ENCODE assay signal across 14 cellular contexts in genomic region chr17:68100000-68100641, GRCh38.
DNase-seq lines count a peak whose midpoint lies in the region; ATAC-seq and FAIRE-seq lines count a peak whose summit lies in the region.
"Had no signal": no experiment of that assay in that cellular context is flagged by ENCODE, and none has a peak within 500 bp of the region (broad histone marks: within the 10 kb centered on the region; RNA-seq: fewer than 3 reads in every experiment).

No MANE protein-coding gene starts in this region.

- H3K4me3 Mint-ChIP-seq in CD4-positive, CD25-positive, alpha-beta regulatory T cell, result peak overlapping the region; percentile 93 to 98 (median 95)
- H3K4me3 Mint-ChIP-seq in CD8-positive, alpha-beta memory T cell, result peak overlapping the region; percentile 91 to 100 (median 97)
- peak overlapping the region; percentile 74 for H3K4me3 Mint-ChIP-seq in activated T-helper 2 cell treated with anti-CD3 and anti-CD28 coated beads, Interferon-gamma antibody, Interleukin-2, Interleukin-4, amounts not matched to agents 10 μg/mL and 5 μg/mL and 100 μg/mL, durations not matched to agents 14 hours and 24 hours and 36 hours (ENCODE audit: low read depth)
- peak overlapping the region; percentile 89 for H3K4me3 Mint-ChIP-seq in natural killer cell treated with Interleukin-12 subunit alpha and Interleukin-12 subunit beta and Interleukin-15 and Interleukin-18, amount 100 ng/mL, for 72 hours

- no peak for FAIRE-seq in frontal cortex (lab: Jason Lieb, UNC)
- FAIRE-seq: endothelial cell of umbilical vein, TTC549 had no signal

- peaks cover 15 to 35% (median 18%) of the 10 kb centered on the region in 4 donors for H3K4me1 Mint-ChIP-seq in CD4-positive, CD25-positive, alpha-beta regulatory T cell
- peaks cover 25 to 42% (median 35%) of the 10 kb centered on the region in 3 donors for H3K4me1 Mint-ChIP-seq in CD8-positive, alpha-beta memory T cell
- H3K4me1 Mint-ChIP-seq in activated T-helper 2 cell treated with anti-CD3 and anti-CD28 coated beads, Interferon-gamma antibody, Interleukin-2, Interleukin-4, amounts not matched to agents 10 μg/mL and 5 μg/mL and 100 μg/mL, durations not matched to agents 14 hours and 24 hours and 36 hours (ENCODE audit: low read depth), result peaks cover 23% of the 10 kb centered on the region
- H3K4me1 Mint-ChIP-seq in natural killer cell treated with Interleukin-12 subunit alpha and Interleukin-12 subunit beta and Interleukin-15 and Interleukin-18, amount 100 ng/mL, for 72 hours (ENCODE audit: low read depth in 2 of 2), result peaks cover 30 to 35% of the 10 kb centered on the region in 2 donors

- ATAC-seq in CD4-positive, CD25-positive, alpha-beta regulatory T cell (ENCODE audit: low read depth in 2 of 2), result no peak
- no peak for ATAC-seq in natural killer cell treated with Interleukin-12 subunit alpha and Interleukin-12 subunit beta and Interleukin-15 and Interleukin-18, amount 100 ng/mL, for 72 hours

- peaks cover 23% of the 10 kb centered on the region for H3K4me1 ChIP-seq in CD4-positive, CD25-positive, alpha-beta regulatory T cell (ENCODE audit: control insufficient read depth, insufficient read depth, low read length, poor library complexity, severe bottlenecking)
- H3K4me1 ChIP-seq in CD8-positive, alpha-beta memory T cell (ENCODE audit: insufficient read depth, low read length), result peaks cover 11% of the 10 kb centered on the region
- H3K4me1 ChIP-seq: foreskin keratinocyte had no signal

- H3K4me3 ChIP-seq in CD4-positive, CD25-positive, alpha-beta regulatory T cell (ENCODE audit: low read depth, low read length), result no peak overlapping the region
- H3K4me3 ChIP-seq in CD8-positive, alpha-beta memory T cell (ENCODE audit: low read length), result no peak overlapping the region

- H3K9me3 ChIP-seq in CD4-positive, CD25-positive, alpha-beta regulatory T cell (ENCODE audit: control insufficient read depth in 2 of 2, low read length in 2 of 2), result no peaks in the 10 kb centered on the region
- H3K9me3 ChIP-seq in CD8-positive, alpha-beta memory T cell (ENCODE audit: low read length), result no peaks in the 10 kb centered on the region
- H3K9me3 ChIP-seq: BE2C had no signal

- intact Hi-C loops in activated T-helper 2 cell treated with anti-CD3 and anti-CD28 coated beads, Interferon-gamma antibody, Interleukin-2, Interleukin-4, amounts not matched to agents 10 μg/mL and 5 μg/mL and 100 μg/mL, durations not matched to agents 14 hours and 24 hours and 36 hours (cut with micrococcal nuclease), result loop anchor here (10.0 kb wide), 1 partner anchor 65 kb away; the partner anchor contains the start of gene KPNA2

- peaks cover 7% of the 10 kb centered on the region for H3K27me3 Mint-ChIP-seq in CD4-positive, CD25-positive, alpha-beta regulatory T cell
- H3K27me3 Mint-ChIP-seq in CD8-positive, alpha-beta memory T cell, result no peaks in the 10 kb centered on the region
- no peaks in the 10 kb centered on the region for H3K27me3 Mint-ChIP-seq in activated T-helper 2 cell treated with anti-CD3 and anti-CD28 coated beads, Interferon-gamma antibody, Interleukin-2, Interleukin-4, amounts not matched to agents 10 μg/mL and 5 μg/mL and 100 μg/mL, durations not matched to agents 14 hours and 24 hours and 36 hours (ENCODE audit: low read depth)
- no peaks in the 10 kb centered on the region for H3K27me3 Mint-ChIP-seq in natural killer cell treated with Interleukin-12 subunit alpha and Interleukin-12 subunit beta and Interleukin-15 and Interleukin-18, amount 100 ng/mL, for 72 hours

- H3K27ac Mint-ChIP-seq in CD4-positive, CD25-positive, alpha-beta regulatory T cell, result peak overlapping the region; percentile 49 to 94 (median 69)
- H3K27ac Mint-ChIP-seq in CD8-positive, alpha-beta memory T cell, result peak overlapping the region in 6 of 8 donors; percentile 24 to 97 (median 64)
- H3K27ac Mint-ChIP-seq in activated T-helper 2 cell treated with anti-CD3 and anti-CD28 coated beads, Interferon-gamma antibody, Interleukin-2, Interleukin-4, amounts not matched to agents 10 μg/mL and 5 μg/mL and 100 μg/mL, durations not matched to agents 14 hours and 24 hours and 36 hours, result no peak overlapping the region
- H3K27ac Mint-ChIP-seq in natural killer cell treated with Interleukin-12 subunit alpha and Interleukin-12 subunit beta and Interleukin-15 and Interleukin-18, amount 100 ng/mL, for 72 hours, result peak overlapping the region in 1 of 2 donors; percentile 18

- no peaks in the 10 kb centered on the region for H3K9me3 Mint-ChIP-seq in CD4-positive, CD25-positive, alpha-beta regulatory T cell
- H3K9me3 Mint-ChIP-seq in CD8-positive, alpha-beta memory T cell, result no peaks in the 10 kb centered on the region
- H3K9me3 Mint-ChIP-seq in activated T-helper 2 cell treated with anti-CD3 and anti-CD28 coated beads, Interferon-gamma antibody, Interleukin-2, Interleukin-4, amounts not matched to agents 10 μg/mL and 5 μg/mL and 100 μg/mL, durations not matched to agents 14 hours and 24 hours and 36 hours, result no peaks in the 10 kb centered on the region
- H3K9me3 Mint-ChIP-seq in natural killer cell treated with Interleukin-12 subunit alpha and Interleukin-12 subunit beta and Interleukin-15 and Interleukin-18, amount 100 ng/mL, for 72 hours, result no peaks in the 10 kb centered on the region

- no peaks in the 10 kb centered on the region for H3K27me3 ChIP-seq in CD4-positive, CD25-positive, alpha-beta regulatory T cell (ENCODE audit: control insufficient read depth, insufficient read depth, low read length)
- no peaks in the 10 kb centered on the region for H3K27me3 ChIP-seq in CD8-positive, alpha-beta memory T cell (ENCODE audit: insufficient read depth, low read length, poor library complexity, severe bottlenecking)
- H3K27me3 ChIP-seq: BE2C, foreskin keratinocyte had no signal

- H3K36me3 Mint-ChIP-seq in CD4-positive, CD25-positive, alpha-beta regulatory T cell, result peaks cover 3% of the 10 kb centered on the region
- peaks cover 0 to 9% (median 0%) of the 10 kb centered on the region in 3 donors for H3K36me3 Mint-ChIP-seq in CD8-positive, alpha-beta memory T cell
- H3K36me3 Mint-ChIP-seq in activated T-helper 2 cell treated with anti-CD3 and anti-CD28 coated beads, Interferon-gamma antibody, Interleukin-2, Interleukin-4, amounts not matched to agents 10 μg/mL and 5 μg/mL and 100 μg/mL, durations not matched to agents 14 hours and 24 hours and 36 hours (ENCODE audit: low read depth), result peaks cover 14% of the 10 kb centered on the region
- H3K36me3 Mint-ChIP-seq in natural killer cell treated with Interleukin-12 subunit alpha and Interleukin-12 subunit beta and Interleukin-15 and Interleukin-18, amount 100 ng/mL, for 72 hours, result no peaks in the 10 kb centered on the region

- CTCF ChIA-PET in CD8-positive, alpha-beta memory T cell (lab: Charles Lee), result interaction anchor here (1.2 to 1.5 kb wide), 2 partner anchors 11 to 101 kb away, joined by 3 read pairs; no protein-coding TSS in a partner anchor

- H3K27ac ChIP-seq in CD4-positive, CD25-positive, alpha-beta regulatory T cell (ENCODE audit: insufficient read depth, low read length, poor library complexity, severe bottlenecking), result no peak overlapping the region
- H3K27ac ChIP-seq in CD8-positive, alpha-beta memory T cell (ENCODE audit: low read depth, low read length), result no peak overlapping the region
- H3K27ac ChIP-seq: foreskin keratinocyte had no signal

- H3K36me3 ChIP-seq in CD4-positive, CD25-positive, alpha-beta regulatory T cell (ENCODE audit: control insufficient read depth, insufficient read depth, low read length), result no peaks in the 10 kb centered on the region
- no peaks in the 10 kb centered on the region for H3K36me3 ChIP-seq in CD8-positive, alpha-beta memory T cell (ENCODE audit: insufficient read depth, low read length)
- H3K36me3 ChIP-seq: BE2C had no signal

- no peak for DNase-seq in CD4-positive, CD25-positive, alpha-beta regulatory T cell
- DNase-seq in CD8-positive, alpha-beta memory T cell, result no peak
- DNase-seq in activated T-helper 2 cell treated with anti-CD3 and anti-CD28 coated beads, Interferon-gamma antibody, Interleukin-2, Interleukin-4, amounts not matched to agents 10 μg/mL and 5 μg/mL and 100 μg/mL, durations not matched to agents 14 hours and 24 hours and 36 hours (ENCODE audit: low spot score), result no peak
- DNase-seq in natural killer cell treated with Interleukin-12 subunit alpha and Interleukin-12 subunit beta and Interleukin-15 and Interleukin-18, amount 100 ng/mL, for 72 hours (ENCODE audit: low spot score), result no peak
- DNase-seq in frontal cortex (ENCODE audit: low spot score in 2 of 2) (no peak), GDM1 (lab: John Stamatoyannopoulos, UW) (no peak), Ammon's horn (ENCODE audit: low spot score) (no peak)
- DNase-seq: BE2C, cerebellar nuclear complex, foreskin keratinocyte, NCI-H1092 treated with DMSO at 0.1 percent for 48 hours, SIG-M5 had no signal

- POLR2A ChIA-PET in CD8-positive, alpha-beta memory T cell (lab: Charles Lee), result interaction anchor here (1.1 kb wide), 1 partner anchor 12 kb away, joined by 3 read pairs; no protein-coding TSS in a partner anchor
